In genomic region chr6:2952557-2953095, GRCh38 we compare ENCODE assay signal across 8 cellular contexts. TPM values are rescaled to one million over a fixed set of nuclear protein-coding genes. Genes with fewer than 3 reads are reported as not detected.
DNase-seq lines count a peak whose midpoint lies in the region; ATAC-seq and TF ChIP-seq lines count a peak whose summit lies in the region.

No MANE protein-coding gene starts in this region.

- H3K36me3 ChIP-seq in esophagus squamous epithelium: peaks cover 2 to 83% (median 6%) of the 10 kb centered on the region in 3 donors
- H3K36me3 ChIP-seq in subcutaneous abdominal adipose tissue (ENCODE audit: control insufficient read depth in 5 of 5, insufficient read depth in 5 of 5, low read length in 5 of 5): peaks cover 4 to 52% (median 30%) of the 10 kb centered on the region in 5 donors

- H3K4me1 Mint-ChIP-seq in naive thymus-derived CD8-positive, alpha-beta T cell: peaks cover 9 to 33% (median 17%) of the 10 kb centered on the region in 4 donors

- no peak overlapping the region for H3K9ac ChIP-seq in subcutaneous abdominal adipose tissue (ENCODE audit: low read length in 5 of 5)

- intact Hi-C loops in esophagus squamous epithelium (cut with DNase I): no loop called here

- POLR2A ChIA-PET in HEK293T (lab: Yijun Ruan, JAX): interaction anchor here (0.7 to 2.4 kb wide), 4 partner anchors 19 to 116 kb away, joined by 3 to 30 read pairs (median 4); partner anchors contain the start of genes RIPK1, SERPINB1 and SERPINB6
- POLR2A ChIA-PET in naive thymus-derived CD8-positive, alpha-beta T cell (lab: Charles Lee): interaction anchor here (0.8 to 16.9 kb wide), 10 partner anchors 8 to 107 kb away, joined by 3 to 147 read pairs (median 8); partner anchors contain the start of gene SERPINB6

- H3K27ac Mint-ChIP-seq in naive thymus-derived CD8-positive, alpha-beta T cell: peak overlapping the region in 6 of 10 donors; percentile 3 to 85 (median 40)

- CTCF ChIA-PET in HEK293T (lab: Yijun Ruan, JAX): interaction anchor here (0.6 to 2.3 kb wide), 33 partner anchors 8 to 1893 kb away, joined by 3 to 64 read pairs (median 4); partner anchors contain the start of genes SERPINB6 and TUBB2A

- WGBS in esophagus squamous epithelium, 2 donors: 17 to 42% methylated on average over 19 to 25 of the region's 27 CpGs

- TF ChIP-seq CTCF in esophagus squamous epithelium (IDR thresholded peaks at IDR 0.05): peak; percentile 85 to 98 (median 95)

- H3K9me3 ChIP-seq in esophagus squamous epithelium (no peaks in the 10 kb centered on the region), subcutaneous abdominal adipose tissue (ENCODE audit: control insufficient read depth in 5 of 5, low read length in 5 of 5) (no peaks in the 10 kb centered on the region)

- H3K27me3 Mint-ChIP-seq in naive thymus-derived CD8-positive, alpha-beta T cell: no peaks in the 10 kb centered on the region

- H3K4me1 ChIP-seq in esophagus squamous epithelium (peaks cover 4 to 22% (median 6%) of the 10 kb centered on the region in 3 donors), subcutaneous abdominal adipose tissue (ENCODE audit: control insufficient read depth in 5 of 5, insufficient read depth in 5 of 5, low read length in 5 of 5) (peaks cover 5 to 21% (median 15%) of the 10 kb centered on the region in 5 donors)

- peaks cover 0 to 60% (median 33%) of the 10 kb centered on the region in 3 donors for H3K36me3 Mint-ChIP-seq in naive thymus-derived CD8-positive, alpha-beta T cell

- peak overlapping the region in 3 of 4 donors; percentile 24 to 28 (median 27) for H3K4me3 ChIP-seq in esophagus squamous epithelium
- H3K4me3 ChIP-seq in subcutaneous abdominal adipose tissue (ENCODE audit: low read depth in 1 of 5, low read length in 5 of 5): peak overlapping the region in 2 of 5 donors; percentile 32 to 36

- TF ChIP-seq POLR2A in esophagus squamous epithelium (IDR thresholded peaks at IDR 0.05): no peak

- DNase-seq in DMS53 treated with DMSO at 0.1 percent for 48 hours (lab: John Stamatoyannopoulos, UW; ENCODE audit: unreplicated experiment) (peak; percentile 85), HEK293T (ENCODE audit: extremely low spot score) (peak; percentile 71), NOMO-1 (lab: John Stamatoyannopoulos, UW; ENCODE audit: unreplicated experiment in 2 of 2) (peak; percentile 37 to 52), activated T-cell treated with anti-CD3 and anti-CD28 coated beads for 24 hours (ENCODE audit: low read depth) (peak; percentile 40), esophagus squamous epithelium (lab: John Stamatoyannopoulos, UW) (no peak), GM19238 (ENCODE audit: insufficient read length, low spot score) (no peak)
- DNase-seq in naive thymus-derived CD8-positive, alpha-beta T cell: peak in 5 of 10 donors; percentile 30 to 63 (median 43)

- H3K9me3 Mint-ChIP-seq in naive thymus-derived CD8-positive, alpha-beta T cell: no peaks in the 10 kb centered on the region

- no peaks in the 10 kb centered on the region for H3K27me3 ChIP-seq in esophagus squamous epithelium
- no peaks in the 10 kb centered on the region for H3K27me3 ChIP-seq in subcutaneous abdominal adipose tissue (ENCODE audit: control insufficient read depth in 5 of 5, insufficient read depth in 4 of 5, low read length in 5 of 5)

- H3K4me3 Mint-ChIP-seq in naive thymus-derived CD8-positive, alpha-beta T cell: peak overlapping the region in 5 of 10 donors; percentile 10 to 62 (median 46)

- peak overlapping the region; percentile 26 to 68 (median 58) for H3K27ac ChIP-seq in esophagus squamous epithelium
- H3K27ac ChIP-seq in subcutaneous abdominal adipose tissue (ENCODE audit: low read depth, low read length): peak overlapping the region; percentile 53

- ATAC-seq in naive thymus-derived CD8-positive, alpha-beta T cell: peak; percentile 67 to 94

TF ChIP-seq in HEK293T, 16 proteins besides CTCF, POLR2A, EP300 and RAD21:
- TF ChIP-seq SP1 (IDR thresholded peaks at IDR 0.05) (no peak), BHLHE40 (IDR thresholded peaks at IDR 0.05; ENCODE audit: borderline replicate concordance) (no peak), L3MBTL2 (conservative IDR thresholded peaks at IDR 0.05) (peak; percentile 55; the same call in 1 of the 2 replicates), ARNT (IDR thresholded peaks at IDR 0.05) (no peak), FOXK2 (IDR thresholded peaks at IDR 0.05) (no peak), ELF4 (IDR thresholded peaks at IDR 0.05) (no peak), NFRKB (IDR thresholded peaks at IDR 0.05) (no peak), SUZ12 (IDR thresholded peaks at IDR 0.05) (no peak)

RNA-seq across cellular contexts. Expression of gene SERPINB6, which starts 18.7 kb away (rescaled TPM):
- 10 to 100 TPM; 76.6 to 95.7 (median 84.4) TPM for total RNA-seq in esophagus squamous epithelium
- 100 to 1,000 TPM; 125 to 134 TPM for total RNA-seq in naive thymus-derived CD8-positive, alpha-beta T cell
- polyA plus RNA-seq in naive thymus-derived CD8-positive, alpha-beta T cell: 100 to 1,000 TPM; 128 to 152 (median 141) TPM

RNA-seq across cellular contexts. Expression of gene NQO2, which starts 47.1 kb away (rescaled TPM):
- 10 to 100 TPM; 18.7 to 38.3 (median 26.5) TPM for total RNA-seq in esophagus squamous epithelium
- total RNA-seq in naive thymus-derived CD8-positive, alpha-beta T cell: 10 to 100 TPM; 21.0 to 21.4 TPM
- polyA plus RNA-seq in naive thymus-derived CD8-positive, alpha-beta T cell: 10 to 100 TPM; 37.9 to 48.1 (median 39.0) TPM

RNA-seq across cellular contexts. Expression of gene SERPINB9, which starts 49.5 kb away (rescaled TPM):
- 10 to 100 TPM in 2 of 4 donors, 1 to 10 TPM in 2; 7.5 to 40.4 (median 12.1) TPM for total RNA-seq in esophagus squamous epithelium
- 10 to 100 TPM; 56.6 to 57.1 TPM for total RNA-seq in naive thymus-derived CD8-positive, alpha-beta T cell
- polyA plus RNA-seq in naive thymus-derived CD8-positive, alpha-beta T cell: 10 to 100 TPM; 29.9 to 37.2 (median 35.0) TPM

Comparison
In these comparisons a context has a peak if more than half of its experiments do, and no peak if none do; other contexts are left out.
1. DNase-seq: peak in DMS53 treated with DMSO at 0.1 percent for 48 hours (single experiment), HEK293T (single experiment), NOMO-1 (2 of 2) and activated T-cell treated with anti-CD3 and anti-CD28 coated beads for 24 hours (single experiment); none in esophagus squamous epithelium (single experiment) and GM19238 (single experiment).